In the genomic region with DNA sequence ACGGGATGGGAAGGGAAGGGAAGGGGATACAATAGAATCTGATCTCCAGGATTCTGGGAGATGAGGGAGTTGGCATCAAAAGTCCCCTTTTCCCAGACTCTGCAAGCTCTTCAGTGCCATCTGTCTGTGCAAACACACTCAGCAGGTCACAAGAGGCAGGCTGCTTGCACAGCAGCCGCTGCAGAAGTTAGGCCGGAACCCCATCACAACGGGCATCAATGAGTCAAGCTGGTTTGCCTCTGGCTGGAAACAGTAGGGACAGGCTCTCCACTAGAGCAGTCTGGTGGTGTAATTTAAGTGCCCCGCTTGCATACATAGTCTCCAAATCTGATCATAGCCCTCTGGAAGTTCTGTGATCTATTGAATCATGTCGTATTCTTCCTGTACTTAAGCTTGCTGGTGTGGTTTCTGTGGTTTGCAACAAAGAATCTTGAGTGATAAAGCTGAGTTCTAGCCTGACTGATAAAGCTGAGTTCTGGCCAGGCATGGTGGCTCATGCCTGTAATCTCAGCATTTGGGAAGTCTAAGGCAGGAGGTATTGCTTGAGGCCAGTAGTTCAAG, we compare ENCODE assay signal across 8 cellular contexts. TPM values are rescaled to one million over a fixed set of nuclear protein-coding genes. Genes with fewer than 3 reads are reported as not detected.
DNase-seq lines count a peak whose midpoint lies in the region; ATAC-seq, FAIRE-seq and TF ChIP-seq lines count a peak whose summit lies in the region.

No MANE protein-coding gene starts in this region.

- no peak for FAIRE-seq in small intestine (lab: Jason Lieb, UNC)

- TF ChIP-seq CTCF in colonic mucosa (IDR thresholded peaks at IDR 0.05), result no peak

- H3K36me3 ChIP-seq in colonic mucosa (no peaks in the 10 kb centered on the region), small intestine (ENCODE audit: control insufficient read depth in 2 of 2, insufficient read depth in 2 of 2, low read length in 2 of 2) (no peaks in the 10 kb centered on the region)

- intact Hi-C loops in colonic mucosa (cut with DNase I), result no loop called here

- H3K27ac ChIP-seq in colonic mucosa (no peak overlapping the region), small intestine (ENCODE audit: low read depth in 1 of 2, low read length in 1 of 2) (no peak overlapping the region)

- no peaks in the 10 kb centered on the region for H3K4me1 ChIP-seq in colonic mucosa
- H3K4me1 ChIP-seq in small intestine (ENCODE audit: control insufficient read depth in 2 of 2, insufficient read depth in 1 of 2, low read depth in 1 of 2, low read length in 1 of 2), result no peaks in the 10 kb centered on the region

- WGBS in small intestine, 3 donors, result 31 to 48% (median 33%) methylated on average over 6 of the region's 6 CpGs

- H3K9me3 ChIP-seq in colonic mucosa (no peaks in the 10 kb centered on the region), small intestine (ENCODE audit: control insufficient read depth, low read depth) (no peaks in the 10 kb centered on the region)

- H3K4me3 ChIP-seq in colonic mucosa (no peak overlapping the region), small intestine (ENCODE audit: low read depth in 1 of 2, low read length in 2 of 2) (no peak overlapping the region)

- H3K9ac ChIP-seq in colonic mucosa (ENCODE audit: low read depth in 2 of 2, low read length in 2 of 2), result no peak overlapping the region

- ATAC-seq in GM18520 (IDR thresholded peaks at IDR 0.05; ENCODE audit: unreplicated experiment) (no peak), GM19328 (IDR thresholded peaks at IDR 0.05; ENCODE audit: unreplicated experiment) (no peak), HG03097 (IDR thresholded peaks at IDR 0.05; ENCODE audit: low FRiP score, unreplicated experiment) (no peak)

- peak; percentile 60 for DNase-seq in GM03348 (ENCODE audit: low spot score)
- DNase-seq in NCI-H2196 (lab: John Stamatoyannopoulos, UW; ENCODE audit: unreplicated experiment), result peak; percentile 76
- peak; percentile 14 to 57 for DNase-seq in activated CD4-positive, alpha-beta T cell treated with anti-CD3 and anti-CD28 coated beads for 24 hours (ENCODE audit: low read depth in 2 of 2)
- peak; percentile 30 for DNase-seq in colonic mucosa
- DNase-seq in small intestine, result peak; percentile 50

- no peaks in the 10 kb centered on the region for H3K27me3 ChIP-seq in colonic mucosa
- no peaks in the 10 kb centered on the region for H3K27me3 ChIP-seq in small intestine (ENCODE audit: control insufficient read depth in 2 of 2, insufficient read depth in 2 of 2, low read length in 2 of 2)

RNA-seq across cellular contexts. Expression of a gene that starts 33.7 kb away (rescaled TPM):
- 1 to 10 TPM; 5.2 to 7.1 TPM for total RNA-seq in colonic mucosa
- polyA plus RNA-seq in small intestine, result 100 to 1,000 TPM in 1 of 3 donors, 10 to 100 TPM in 1, 1 to 10 TPM in 1; 8.7 to 117 (median 67.6) TPM
